ENCODE assay signal across 28 cellular contexts in genomic region chrX:78964598-78964997, GRCh38. TPM values are rescaled to one million over a fixed set of nuclear protein-coding genes. Genes with fewer than 3 reads are reported as not detected.
A peak's percentile ranks its signal among the peaks of the same experiment; 100 is the strongest.
DNase-seq lines count a peak whose midpoint lies in the region; ATAC-seq lines count a peak whose summit lies in the region.
"Had no signal": no experiment of that assay in that cellular context is flagged by ENCODE, and none has a peak within 500 bp of the region (broad histone marks: within the 10 kb centered on the region; RNA-seq: fewer than 3 reads in every experiment).

No MANE protein-coding gene starts in this region.

- peak overlapping the region; percentile 48 for H3K27ac ChIP-seq in CD4-positive, CD25-positive, alpha-beta regulatory T cell (ENCODE audit: insufficient read depth, low read length, poor library complexity, severe bottlenecking)
- H3K27ac ChIP-seq: esophagus muscularis mucosa, foreskin keratinocyte, heart left ventricle, neural progenitor cell had no signal

- no peak for ATAC-seq in activated CD4-positive, alpha-beta T cell treated with anti-CD3 and anti-CD28 coated beads for 36 hours
- no peak for ATAC-seq in CD4-positive, CD25-positive, alpha-beta regulatory T cell (ENCODE audit: low read depth in 2 of 2)
- ATAC-seq in memory B cell (ENCODE audit: low read depth) = peak; percentile 12
- no peak for ATAC-seq in left cardiac atrium
- no peak for ATAC-seq in HG02852 (IDR thresholded peaks at IDR 0.05; ENCODE audit: unreplicated experiment)
- ATAC-seq: activated CD4-positive, CD25-positive, alpha-beta regulatory T cell treated with anti-CD3 and anti-CD28 coated beads, Interleukin-2, amount 50 U/mL, for 24 hours; activated T-cell treated with anti-CD3 and anti-CD28 coated beads, Interleukin-2, amount 50 U/mL, for 4 hours; foreskin keratinocyte; heart left ventricle; K562; mucosa of descending colon; right cardiac atrium had no signal

- H3K4me3 Mint-ChIP-seq in activated CD4-positive, alpha-beta T cell treated with anti-CD3 and anti-CD28 coated beads for 36 hours = no peak overlapping the region
- H3K4me3 Mint-ChIP-seq in CD4-positive, CD25-positive, alpha-beta regulatory T cell = peak overlapping the region in 1 of 4 donors; percentile 32
- H3K4me3 Mint-ChIP-seq in IgD-negative memory B cell = peak overlapping the region in 1 of 4 donors; percentile 46
- H3K4me3 Mint-ChIP-seq in memory B cell = no peak overlapping the region
- H3K4me3 Mint-ChIP-seq: activated naive CD8-positive, alpha-beta T cell treated with anti-CD3 and anti-CD28 coated beads, Interleukin-2, amount 10 ng/mL, durations not matched to agents 7 days and 5 days; activated T-cell treated with anti-CD3 and anti-CD28 coated beads, Interleukin-2, amount 50 U/mL, for 4 hours; neural progenitor cell had no signal

- peaks cover 31% of the 10 kb centered on the region for H3K4me1 Mint-ChIP-seq in activated CD4-positive, alpha-beta T cell treated with anti-CD3 and anti-CD28 coated beads for 36 hours
- peaks cover 13 to 43% (median 40%) of the 10 kb centered on the region in 4 donors for H3K4me1 Mint-ChIP-seq in CD4-positive, CD25-positive, alpha-beta regulatory T cell
- H3K4me1 Mint-ChIP-seq in IgD-negative memory B cell (peaks cover 14 to 25% (median 23%) of the 10 kb centered on the region in 3 donors), memory B cell (peaks cover 19% of the 10 kb centered on the region)
- H3K4me1 Mint-ChIP-seq: neural progenitor cell had no signal

- peaks cover 8% of the 10 kb centered on the region for H3K4me1 ChIP-seq in CD4-positive, CD25-positive, alpha-beta regulatory T cell (ENCODE audit: control insufficient read depth, insufficient read depth, low read length, poor library complexity, severe bottlenecking)
- H3K4me1 ChIP-seq: esophagus muscularis mucosa, foreskin keratinocyte, heart left ventricle, neural progenitor cell had no signal

- peaks cover 42% of the 10 kb centered on the region for H3K36me3 Mint-ChIP-seq in activated CD4-positive, alpha-beta T cell treated with anti-CD3 and anti-CD28 coated beads for 36 hours (ENCODE audit: low read depth)
- H3K36me3 Mint-ChIP-seq in CD4-positive, CD25-positive, alpha-beta regulatory T cell = peaks cover 25% of the 10 kb centered on the region
- H3K36me3 Mint-ChIP-seq in IgD-negative memory B cell (peaks cover 3% of the 10 kb centered on the region), memory B cell (peaks cover 24% of the 10 kb centered on the region)
- H3K36me3 Mint-ChIP-seq: neural progenitor cell had no signal

- intact Hi-C loops in activated CD4-positive, alpha-beta T cell treated with anti-CD3 and anti-CD28 coated beads for 36 hours (cut with DNase I, micrococcal nuclease) = no loop called here
- intact Hi-C loops in left cardiac atrium (cut with DNase I) = no loop called here

- H3K9me3 ChIP-seq in CD4-positive, CD25-positive, alpha-beta regulatory T cell (ENCODE audit: control insufficient read depth in 2 of 2, low read length in 2 of 2) = no peaks in the 10 kb centered on the region

- H3K4me3 ChIP-seq in CD4-positive, CD25-positive, alpha-beta regulatory T cell (ENCODE audit: low read depth, low read length) = no peak overlapping the region
- H3K4me3 ChIP-seq: esophagus muscularis mucosa, heart left ventricle, K562, lung, mucosa of descending colon, neural progenitor cell had no signal

- no peak for DNase-seq in activated CD4-positive, alpha-beta T cell treated with anti-CD3 and anti-CD28 coated beads for 36 hours
- DNase-seq in activated CD4-positive, alpha-beta T cell treated with anti-CD3 and anti-CD28 coated beads for 4 hours = no peak
- DNase-seq in CD4-positive, CD25-positive, alpha-beta regulatory T cell = no peak
- DNase-seq in memory B cell (ENCODE audit: low spot score in 2 of 2) = no peak
- no peak for DNase-seq in NCI-H1436 treated with DMSO at 0.1 percent for 48 hours (lab: John Stamatoyannopoulos, UW)
- DNase-seq in left cardiac atrium = no peak
- DNase-seq: 8988T; activated CD8-positive, alpha-beta memory T cell treated with anti-CD3 and anti-CD28 coated beads for 24 hours; activated naive CD8-positive, alpha-beta T cell treated with anti-CD3 and anti-CD28 coated beads, Interleukin-2, amount 10 ng/mL, durations not matched to agents 7 days and 5 days; activated T-cell treated with anti-CD3 and anti-CD28 coated beads, Interleukin-2, amount 50 U/mL, for 4 hours; caudate nucleus; foreskin keratinocyte; heart left ventricle; kidney glomerular epithelial cell; mucosa of descending colon; NCI-H2081 treated with DMSO at 0.1 percent for 48 hours; NCI-H774; right cardiac atrium; stimulated activated CD4-positive, alpha-beta T cell treated with anti-CD3 and anti-CD28 coated beads, Interleukin-2, amount 100 ng/mL, for 48 hours had no signal

- POLR2A ChIA-PET in activated CD4-positive, alpha-beta T cell treated with anti-CD3 and anti-CD28 coated beads for 36 hours (lab: Charles Lee) = no interaction called here

- H3K27ac Mint-ChIP-seq in activated CD4-positive, alpha-beta T cell treated with anti-CD3 and anti-CD28 coated beads for 36 hours = peak overlapping the region; percentile 64
- peak overlapping the region; percentile 6 to 78 (median 38) for H3K27ac Mint-ChIP-seq in CD4-positive, CD25-positive, alpha-beta regulatory T cell
- peak overlapping the region in 2 of 3 donors; percentile 0 to 72 for H3K27ac Mint-ChIP-seq in IgD-negative memory B cell
- peak overlapping the region; percentile 93 for H3K27ac Mint-ChIP-seq in memory B cell
- H3K27ac Mint-ChIP-seq: activated naive CD8-positive, alpha-beta T cell treated with anti-CD3 and anti-CD28 coated beads, Interleukin-2, amount 10 ng/mL, durations not matched to agents 7 days and 5 days; neural progenitor cell had no signal

- peaks cover 19% of the 10 kb centered on the region for H3K36me3 ChIP-seq in CD4-positive, CD25-positive, alpha-beta regulatory T cell (ENCODE audit: control insufficient read depth, insufficient read depth, low read length)
- H3K36me3 ChIP-seq: esophagus muscularis mucosa, heart left ventricle, neural progenitor cell had no signal

- H3K9me3 Mint-ChIP-seq in activated CD4-positive, alpha-beta T cell treated with anti-CD3 and anti-CD28 coated beads for 36 hours (ENCODE audit: low read depth) = peaks cover 16% of the 10 kb centered on the region
- peaks cover 0 to 12% (median 1%) of the 10 kb centered on the region in 7 donors for H3K9me3 Mint-ChIP-seq in CD4-positive, CD25-positive, alpha-beta regulatory T cell
- peaks cover 1 to 8% (median 2%) of the 10 kb centered on the region in 3 donors for H3K9me3 Mint-ChIP-seq in IgD-negative memory B cell
- peaks cover 5% of the 10 kb centered on the region for H3K9me3 Mint-ChIP-seq in memory B cell

- CTCF ChIA-PET in activated CD4-positive, alpha-beta T cell treated with anti-CD3 and anti-CD28 coated beads for 36 hours (lab: Charles Lee) = no interaction called here

- no peaks in the 10 kb centered on the region for H3K27me3 ChIP-seq in CD4-positive, CD25-positive, alpha-beta regulatory T cell (ENCODE audit: control insufficient read depth, insufficient read depth, low read length)
- H3K27me3 ChIP-seq: esophagus muscularis mucosa, foreskin keratinocyte, heart left ventricle, neural progenitor cell had no signal

- no peaks in the 10 kb centered on the region for H3K27me3 Mint-ChIP-seq in activated CD4-positive, alpha-beta T cell treated with anti-CD3 and anti-CD28 coated beads for 36 hours
- no peaks in the 10 kb centered on the region for H3K27me3 Mint-ChIP-seq in CD4-positive, CD25-positive, alpha-beta regulatory T cell
- H3K27me3 Mint-ChIP-seq in IgD-negative memory B cell (no peaks in the 10 kb centered on the region), memory B cell (no peaks in the 10 kb centered on the region)
- H3K27me3 Mint-ChIP-seq: activated naive CD8-positive, alpha-beta T cell treated with anti-CD3 and anti-CD28 coated beads, Interleukin-2, amount 10 ng/mL, durations not matched to agents 7 days and 5 days had no signal

RNA-seq across cellular contexts. Expression of gene P2RY10, which starts 19.4 kb away (rescaled TPM):
- total RNA-seq in activated CD4-positive, alpha-beta T cell treated with anti-CD3 and anti-CD28 coated beads for 36 hours = 10 to 100 TPM; 30.4 to 65.7 TPM
- total RNA-seq in CD4-positive, CD25-positive, alpha-beta regulatory T cell = 134 TPM
- polyA plus RNA-seq in CD4-positive, CD25-positive, alpha-beta regulatory T cell = 100 to 1,000 TPM in 1 of 4 donors, 10 to 100 TPM in 3; 76.5 to 105 (median 89.7) TPM
- 155 TPM for polyA plus RNA-seq in IgD-negative memory B cell
- total RNA-seq in left cardiac atrium = under 1 TPM in 1 of 2 donors, not detected in 1; 0.56 TPM
- total RNA-seq: foreskin keratinocyte, MCF 10A, temporal lobe had no signal
- polyA plus RNA-seq: foreskin keratinocyte, K562, right cardiac atrium had no signal

Comparison
In these comparisons a context has a peak if more than half of its experiments do, and no peak if none do; other contexts are left out.
1. H3K27ac Mint-ChIP-seq: peak in every context shown above with its lines; median percentile 93 in memory B cell; 64 in activated CD4-positive, alpha-beta T cell treated with anti-CD3 and anti-CD28 coated beads for 36 hours; 38 in CD4-positive, CD25-positive, alpha-beta regulatory T cell; 36 in IgD-negative memory B cell.
2. RNA of gene P2RY10, which starts 19.4 kb away (total RNA-seq): 134 TPM in CD4-positive, CD25-positive, alpha-beta regulatory T cell (single experiment) and 30.4 to 65.7 TPM in activated CD4-positive, alpha-beta T cell treated with anti-CD3 and anti-CD28 coated beads for 36 hours; 0.56 TPM in left cardiac atrium; every median in the first group is over 10 times any median in the second.